ENCODE assay signal across 17 cellular contexts in genomic region chr7:41573017-41573416, GRCh38.
DNase-seq lines count a peak whose midpoint lies in the region; ATAC-seq and TF ChIP-seq lines count a peak whose summit lies in the region.
"Had no signal": no experiment of that assay in that cellular context is flagged by ENCODE, and none has a peak within 500 bp of the region (broad histone marks: within the 10 kb centered on the region; RNA-seq: fewer than 3 reads in every experiment).

No MANE protein-coding gene starts in this region.

- H3K27me3 Mint-ChIP-seq in chondrocyte (ENCODE audit: low read depth), result no peaks in the 10 kb centered on the region
- H3K27me3 Mint-ChIP-seq: activated T-cell treated with anti-CD3 and anti-CD28 coated beads, Interleukin-2, amount 50 U/mL, for 24 hours had no signal

- intact Hi-C loops in left lung (cut with DNase I), result no loop called here

- no peaks in the 10 kb centered on the region for H3K4me1 ChIP-seq in left lung

- peaks cover 41% of the 10 kb centered on the region for H3K4me1 Mint-ChIP-seq in chondrocyte (ENCODE audit: low read depth)

- DNase-seq in Daoy (ENCODE audit: low read depth) (peak; percentile 84), LoVo (ENCODE audit: low spot score) (peak; percentile 57), chondrocyte (ENCODE audit: low spot score) (no peak), lung microvascular endothelial cell (ENCODE audit: low read depth in 2 of 2) (peak; percentile 48 to 82), left lung (no peak), islet precursor cell (no peak), NCI-H524 (lab: John Stamatoyannopoulos, UW) (no peak)
- DNase-seq: activated CD4-positive, alpha-beta T cell treated with anti-CD3 and anti-CD28 coated beads for 4 hours; activated T-cell treated with anti-CD3 and anti-CD28 coated beads, Interleukin-2, amount 50 U/mL, for 24 hours; C1 segment of cervical spinal cord; effector memory CD4-positive, alpha-beta T cell; head of caudate nucleus; NCI-H1694 treated with DMSO at 0.1 percent for 48 hours; NCI-H524 treated with DMSO at 0.1 percent for 48 hours; right cardiac atrium; stimulated activated CD4-positive, alpha-beta T cell treated with anti-CD3 and anti-CD28 coated beads, Interleukin-2, amount 100 ng/mL, for 48 hours had no signal

- ATAC-seq in left lung (no peak), GM21381 (IDR thresholded peaks at IDR 0.05; ENCODE audit: unreplicated experiment) (no peak)

- no peaks in the 10 kb centered on the region for H3K27me3 ChIP-seq in left lung

- H3K27ac Mint-ChIP-seq in chondrocyte (ENCODE audit: unreplicated experiment), result peak overlapping the region; percentile 29
- H3K27ac Mint-ChIP-seq: activated T-cell treated with anti-CD3 and anti-CD28 coated beads, Interleukin-2, amount 50 U/mL, for 24 hours had no signal

- H3K27ac ChIP-seq in left lung, result no peak overlapping the region

- no peak overlapping the region for H3K4me3 ChIP-seq in left lung

- TF ChIP-seq CTCF in chondrocyte (IDR thresholded peaks at IDR 0.05) (no peak), left lung (IDR thresholded peaks at IDR 0.05) (no peak)

- no peaks in the 10 kb centered on the region for H3K9me3 ChIP-seq in left lung

- no peak overlapping the region for H3K4me3 Mint-ChIP-seq in chondrocyte (ENCODE audit: unreplicated experiment)
- H3K4me3 Mint-ChIP-seq: activated T-cell treated with anti-CD3 and anti-CD28 coated beads, Interleukin-2, amount 50 U/mL, for 24 hours had no signal

- H3K36me3 ChIP-seq in left lung, result no peaks in the 10 kb centered on the region

- H3K9me3 Mint-ChIP-seq in chondrocyte (ENCODE audit: low read depth), result no peaks in the 10 kb centered on the region
- H3K9me3 Mint-ChIP-seq: activated T-cell treated with anti-CD3 and anti-CD28 coated beads, Interleukin-2, amount 50 U/mL, for 24 hours had no signal

- no peaks in the 10 kb centered on the region for H3K36me3 Mint-ChIP-seq in chondrocyte (ENCODE audit: low read depth)

Comparison
In these comparisons a context has a peak if more than half of its experiments do, and no peak if none do; other contexts are left out.
1. DNase-seq: peak in Daoy (single experiment), LoVo (single experiment) and lung microvascular endothelial cell (2 of 2); none in chondrocyte (single experiment), left lung (0 of 2), islet precursor cell (single experiment) and NCI-H524 (0 of 2).